ENCODE assay signal across 8 cellular contexts in the genomic region with DNA sequence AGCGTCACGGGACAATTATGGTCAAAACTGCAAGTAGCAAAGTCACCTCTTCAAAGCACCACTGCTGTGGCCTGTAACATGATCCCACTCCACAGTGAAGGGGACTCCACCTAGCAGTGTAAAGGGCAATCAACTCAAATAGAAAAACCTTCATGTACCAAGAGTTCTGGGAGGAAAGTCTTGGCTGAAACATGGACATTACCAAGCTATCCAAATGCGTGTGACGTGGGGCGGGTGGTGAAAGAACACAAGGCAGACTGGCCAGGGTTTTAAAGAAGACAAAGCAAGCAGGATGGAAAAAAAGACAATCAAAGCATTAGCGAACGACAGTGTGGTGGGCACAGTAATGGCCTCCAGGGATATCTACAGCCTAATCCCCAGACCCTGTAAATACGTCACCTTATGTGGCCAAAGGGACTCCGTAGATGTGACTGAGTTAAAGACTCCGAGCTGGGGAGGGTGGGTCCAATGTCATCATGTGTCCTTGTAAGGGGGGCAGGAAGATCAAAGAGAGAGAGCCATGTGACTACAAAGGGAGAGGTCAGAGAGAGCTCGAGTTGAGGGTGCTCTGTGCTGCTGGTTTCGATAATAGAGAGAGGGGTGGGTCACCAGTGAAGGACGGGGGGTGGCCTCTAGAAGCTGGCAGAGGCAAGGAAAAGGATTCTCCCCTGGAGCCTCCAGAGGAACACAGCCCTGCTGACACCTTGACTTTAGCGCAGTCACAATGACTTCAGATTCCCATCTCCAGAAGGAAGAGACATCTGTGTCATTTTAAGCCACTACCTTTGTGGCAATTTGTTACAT.
DNase-seq lines count a peak whose midpoint lies in the region; ATAC-seq lines count a peak whose summit lies in the region.

No MANE protein-coding gene starts in this region.

- H3K27ac Mint-ChIP-seq in T-helper 2 cell treated with Interferon-gamma antibody and Interleukin-4, amounts not matched to agents 5 μg/mL and 100 μg/mL, for 36 hours = peak overlapping the region; percentile 80

- H3K4me1 Mint-ChIP-seq in T-helper 2 cell treated with Interferon-gamma antibody and Interleukin-4, amounts not matched to agents 5 μg/mL and 100 μg/mL, for 36 hours (ENCODE audit: low read depth) = peaks cover 25% of the 10 kb centered on the region

- peak; percentile 51 for DNase-seq in NCI-H1436 (lab: John Stamatoyannopoulos, UW)
- no peak for DNase-seq in NCI-H1436 treated with DMSO at 0.1 percent for 48 hours (lab: John Stamatoyannopoulos, UW)
- DNase-seq in T-helper 2 cell treated with Interferon-gamma antibody and Interleukin-4, amounts not matched to agents 5 μg/mL and 100 μg/mL, for 36 hours (ENCODE audit: low spot score) = peak; percentile 60
- DNase-seq in iris pigment epithelial cell (ENCODE audit: low read depth) = peak; percentile 57
- DNase-seq in activated effector memory CD4-positive, alpha-beta T cell treated with Interleukin-2 at 50 U/mL for 16 hours = no peak
- no peak for DNase-seq in SKM-1 treated with dmso at 0.1 percent for 144 hours (lab: John Stamatoyannopoulos, UW; ENCODE audit: unreplicated experiment)
- no peak for DNase-seq in effector CD4-positive, alpha-beta T cell

- H3K4me3 Mint-ChIP-seq in T-helper 2 cell treated with Interferon-gamma antibody and Interleukin-4, amounts not matched to agents 5 μg/mL and 100 μg/mL, for 36 hours = peak overlapping the region; percentile 64

- no peaks in the 10 kb centered on the region for H3K27me3 Mint-ChIP-seq in T-helper 2 cell treated with Interferon-gamma antibody and Interleukin-4, amounts not matched to agents 5 μg/mL and 100 μg/mL, for 36 hours (ENCODE audit: low read depth)

- H3K36me3 Mint-ChIP-seq in T-helper 2 cell treated with Interferon-gamma antibody and Interleukin-4, amounts not matched to agents 5 μg/mL and 100 μg/mL, for 36 hours (ENCODE audit: low read depth) = peaks cover 4% of the 10 kb centered on the region

- peak; percentile 95 for ATAC-seq in HG03442 (IDR thresholded peaks at IDR 0.05; ENCODE audit: unreplicated experiment)

- H3K9me3 Mint-ChIP-seq in T-helper 2 cell treated with Interferon-gamma antibody and Interleukin-4, amounts not matched to agents 5 μg/mL and 100 μg/mL, for 36 hours = no peaks in the 10 kb centered on the region

Comparison
In these comparisons a context has a peak if more than half of its experiments do, and no peak if none do; other contexts are left out.
1. DNase-seq: peak in NCI-H1436 (single experiment), T-helper 2 cell treated with Interferon-gamma antibody and Interleukin-4, amounts not matched to agents 5 μg/mL and 100 μg/mL, for 36 hours (single experiment) and iris pigment epithelial cell (single experiment); none in NCI-H1436 treated with DMSO at 0.1 percent for 48 hours (single experiment), activated effector memory CD4-positive, alpha-beta T cell treated with Interleukin-2 at 50 U/mL for 16 hours (single experiment), SKM-1 treated with dmso at 0.1 percent for 144 hours (single experiment) and effector CD4-positive, alpha-beta T cell (single experiment).